In the genomic region with DNA sequence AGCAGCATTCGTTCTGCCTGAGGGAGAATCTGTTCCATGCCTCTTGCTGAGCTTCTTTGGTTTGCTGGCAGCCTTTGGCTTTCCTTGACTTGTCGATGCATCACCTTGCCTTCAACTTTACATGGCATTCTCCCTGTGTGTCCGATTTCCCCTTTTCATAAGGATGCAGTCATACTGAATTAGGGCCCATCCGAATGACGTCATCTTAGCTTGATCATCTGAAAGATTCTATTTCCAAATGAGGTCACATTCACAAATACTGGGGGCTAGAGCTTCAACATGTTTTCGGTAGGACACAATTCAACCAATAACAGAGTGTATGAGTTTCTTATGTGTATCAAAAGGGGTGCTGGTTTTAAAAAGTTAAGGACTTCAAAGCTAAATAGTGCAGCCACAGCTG, we compare ENCODE assay signal across 33 cellular contexts.
"Had no signal": no experiment of that assay in that cellular context is flagged by ENCODE, and none has a peak within 500 bp of the region (broad histone marks: within the 10 kb centered on the region; RNA-seq: fewer than 3 reads in every experiment).

No MANE protein-coding gene starts in this region.

- H3K4me3 ChIP-seq: adrenal gland, body of pancreas, breast epithelium had no signal

- H3K27me3 ChIP-seq: adrenal gland, body of pancreas, brain microvascular endothelial cell, breast epithelium had no signal

- H3K4me1 ChIP-seq: adrenal gland, body of pancreas, breast epithelium had no signal

- FAIRE-seq: astrocyte, TTC549 had no signal

- H3K36me3 ChIP-seq: adrenal gland, brain microvascular endothelial cell, breast epithelium had no signal

- ATAC-seq: activated CD8-positive, alpha-beta T cell treated with anti-CD3 and anti-CD28 coated beads for 36 hours; activated naive CD4-positive, alpha-beta T cell treated with anti-CD3 and anti-CD28 coated beads, Interleukin-2, amount 50 U/mL, for 72 hours; activated T-cell treated with anti-CD3 and anti-CD28 coated beads, Interleukin-2, amount 50 U/mL, for 4 hours; activated T-cell treated with anti-CD3 and anti-CD28 coated beads, Interleukin-2, amount 50 U/mL, for 72 hours; activated T-helper 17 cell treated with anti-CD3 and anti-CD28 coated beads, Interleukin-2, amount 50 U/mL, for 72 hours; body of pancreas had no signal

- H3K9me3 ChIP-seq: adrenal gland, body of pancreas, breast epithelium had no signal

- H3K27ac ChIP-seq: adrenal gland, body of pancreas, brain microvascular endothelial cell, breast epithelium, VCaP had no signal

- DNase-seq: activated B cell treated with CpG ODN at 0.5 μM for 24 hours; activated CD4-positive, alpha-beta memory T cell treated with anti-CD3 and anti-CD28 coated beads for 36 hours; activated CD4-positive, alpha-beta T cell treated with anti-CD3 and anti-CD28 coated beads for 4 hours; activated CD4-positive, alpha-beta T cell treated with anti-CD3 and anti-CD28 coated beads, Interleukin-2, amount 10 ng/mL, durations not matched to agents 24 days and 14 days; activated CD4-positive, alpha-beta T cell treated with anti-CD3 and anti-CD28 coated beads, Interleukin-2, amount 50 U/mL, for 1 hour; activated CD4-positive, alpha-beta T cell treated with anti-CD3 and anti-CD28 coated beads, Interleukin-2, amount 50 U/mL, for 4 hours; activated CD4-positive, CD25-positive, alpha-beta regulatory T cell treated with anti-CD3 and anti-CD28 coated beads, Interleukin-2, amount 50 U/mL, for 72 hours; activated CD8-positive, alpha-beta memory T cell treated with anti-CD3 and anti-CD28 coated beads, Interleukin-2, amount 50 U/mL, for 4 hours; activated CD8-positive, alpha-beta T cell treated with anti-CD3 and anti-CD28 coated beads for 36 hours; activated effector memory CD4-positive, alpha-beta T cell treated with anti-CD3 and anti-CD28 coated beads, Interleukin-2, amount 50 U/mL, for 16 hours; activated gamma-delta T cell treated with Interleukin-2 at 50 U/mL for 16 hours; activated naive CD4-positive, alpha-beta T cell; activated naive CD4-positive, alpha-beta T cell treated with anti-CD3 and anti-CD28 coated beads for 36 hours; activated naive CD4-positive, alpha-beta T cell treated with anti-CD3 and anti-CD28 coated beads, Interleukin-2, amount 50 U/mL, for 16 hours; activated naive CD8-positive, alpha-beta T cell treated with anti-CD3 and anti-CD28 coated beads for 36 hours; activated T-cell treated with anti-CD3 and anti-CD28 coated beads for 4 hours; activated T-cell treated with anti-CD3 and anti-CD28 coated beads, Interleukin-2, amount 50 U/mL, for 1 hour; activated T-cell treated with anti-CD3 and anti-CD28 coated beads, Interleukin-2, amount 50 U/mL, for 4 hours; activated T-cell treated with anti-CD3 and anti-CD28 coated beads, Interleukin-2, amount 50 U/mL, for 72 hours; adrenal gland; amniotic stem cell; aorta; body of pancreas; brain microvascular endothelial cell; central memory CD4-positive, alpha-beta T cell; T-helper 2 cell; T-helper 9 cell had no signal
